In genomic region chr22:29387921-29388758, GRCh38 we compare ENCODE assay signal across 8 cellular contexts. TPM values are rescaled to one million over a fixed set of nuclear protein-coding genes. Genes with fewer than 3 reads are reported as not detected.
DNase-seq lines count a peak whose midpoint lies in the region; ATAC-seq, FAIRE-seq and TF ChIP-seq lines count a peak whose summit lies in the region.

AP1B1 (minus strand) TSS chr22:29388570; CDS start chr22:29367243, 21,327 bp downstream.

- DNase-seq in NCI-H1930 (lab: John Stamatoyannopoulos, UW) (peak; percentile 93 to 96), anterior cingulate cortex (lab: John Stamatoyannopoulos, UW) (peak; percentile 23 to 95 (median 84)), right atrium auricular region (ENCODE audit: low spot score) (peak; percentile 90), pulmonary artery endothelial cell (ENCODE audit: low read depth, low spot score) (peak; percentile 41), urothelium cell line (ENCODE audit: low spot score) (peak; percentile 99)

- H3K9me3 ChIP-seq in right atrium auricular region, result no peaks in the 10 kb centered on the region

- peak in 1 of 2 donors; percentile 16 for TF ChIP-seq CTCF in right atrium auricular region (IDR thresholded peaks at IDR 0.05)

- no peaks in the 10 kb centered on the region for H3K27me3 ChIP-seq in right atrium auricular region

- ATAC-seq in GM18498 (IDR thresholded peaks at IDR 0.05; ENCODE audit: unreplicated experiment) (peak; percentile 89), HG02943 (IDR thresholded peaks at IDR 0.05; ENCODE audit: low read depth, unreplicated experiment) (peak; percentile 85)

- H3K36me3 ChIP-seq in right atrium auricular region, result no peaks in the 10 kb centered on the region

- H3K27ac ChIP-seq in right atrium auricular region, result peak within 1 kb of the TSS; percentile 88 to 93

- peak; percentile 37 for FAIRE-seq in urothelium cell line (lab: Jason Lieb, UNC)

- H3K4me1 ChIP-seq in right atrium auricular region, result peaks cover 0 to 27% of the 10 kb centered on the region in 2 donors

- H3K4me3 ChIP-seq in right atrium auricular region, result peak within 1 kb of the TSS; percentile 76 to 90

- intact Hi-C loops in T-helper 2 cell treated with Interferon-gamma antibody and Interleukin-4, amounts not matched to agents 100 ng/mL and 5 ng/mL, for 36 hours (cut with micrococcal nuclease), result loop anchor here (2.0 to 5.0 kb wide), 2 partner anchors 27 to 316 kb away; partner anchors contain the start of gene KREMEN1

RNA-seq across cellular contexts. Expression of gene AP1B1, which starts in this region (rescaled TPM):
- 82.1 and 85.7 TPM in 2 replicates for total RNA-seq in T-helper 2 cell treated with Interferon-gamma antibody and Interleukin-4, amounts not matched to agents 100 ng/mL and 5 ng/mL, for 36 hours
- total RNA-seq in right atrium auricular region (10 to 100 TPM; 31.4 to 46.2 TPM), pulmonary artery endothelial cell (130 and 132 TPM in 2 replicates)

Comparison
In these comparisons a context has a peak if more than half of its experiments do, and no peak if none do; other contexts are left out.
1. Peak in every context shown above with its lines: DNase-seq, ATAC-seq, H3K4me3 ChIP-seq and H3K27ac ChIP-seq.
2. DNase-seq: peak in every context shown above with its lines; median percentile 99 in urothelium cell line; 94 in NCI-H1930; 90 in right atrium auricular region; 84 in anterior cingulate cortex; 41 in pulmonary artery endothelial cell.